In the genomic region with DNA sequence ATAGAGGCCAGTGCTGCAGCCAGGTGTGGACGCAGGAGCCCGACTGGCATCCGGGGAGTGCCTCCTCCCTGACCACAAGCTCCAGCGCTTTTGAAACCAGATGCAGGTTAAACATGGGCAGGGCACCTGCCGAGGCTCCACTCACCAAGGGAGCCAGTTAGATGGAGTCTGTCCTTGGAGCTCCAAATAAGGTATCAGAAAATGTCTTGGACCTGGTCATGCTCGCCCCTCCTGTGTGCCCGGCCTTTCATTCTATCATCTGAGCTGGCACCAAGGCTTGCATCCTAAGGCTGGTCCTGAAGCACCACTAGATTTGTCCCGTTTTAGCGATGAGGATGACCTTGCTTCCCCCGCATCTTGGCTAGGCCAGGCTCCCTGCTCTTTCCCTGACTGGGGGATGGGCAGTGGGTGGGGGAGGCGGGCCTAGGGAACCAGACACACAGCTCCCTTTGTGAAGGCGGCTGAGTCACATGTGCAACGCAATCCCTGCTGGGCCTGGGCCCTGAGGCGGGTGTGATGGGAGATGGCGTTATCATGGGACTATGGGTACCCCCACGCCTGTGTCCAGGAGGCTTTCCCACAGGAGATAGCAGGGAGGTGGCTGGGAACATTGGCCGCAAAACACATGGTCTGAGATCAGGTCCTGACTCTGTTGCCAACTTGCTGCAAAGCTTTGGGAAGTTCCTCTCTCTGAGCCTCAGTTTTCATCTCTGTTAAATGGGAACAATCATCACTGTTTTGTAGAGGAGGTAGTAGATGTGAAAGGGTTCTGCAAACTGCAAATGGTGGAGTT, we compare ENCODE assay signal across 10 cellular contexts. TPM values are rescaled to one million over a fixed set of nuclear protein-coding genes. Genes with fewer than 3 reads are reported as not detected.
DNase-seq lines count a peak whose midpoint lies in the region; ATAC-seq and TF ChIP-seq lines count a peak whose summit lies in the region.
"Had no signal": no experiment of that assay in that cellular context is flagged by ENCODE, and none has a peak within 500 bp of the region (broad histone marks: within the 10 kb centered on the region; RNA-seq: fewer than 3 reads in every experiment).

No MANE protein-coding gene starts in this region.

- H3K36me3 Mint-ChIP-seq in activated naive CD8-positive, alpha-beta T cell treated with anti-CD3 and anti-CD28 coated beads for 36 hours = no peaks in the 10 kb centered on the region

- no peak overlapping the region for H3K27ac Mint-ChIP-seq in activated naive CD8-positive, alpha-beta T cell treated with anti-CD3 and anti-CD28 coated beads for 36 hours
- H3K27ac Mint-ChIP-seq: T-helper 1 cell treated with Interleukin-12 subunit alpha and Interleukin-12 subunit beta and Interleukin-4 antibody, amounts not matched to agents 30 μg/mL and 1 μg/mL, for 36 hours had no signal

- peaks cover 3% of the 10 kb centered on the region for H3K4me1 Mint-ChIP-seq in activated naive CD8-positive, alpha-beta T cell treated with anti-CD3 and anti-CD28 coated beads for 36 hours

- intact Hi-C loops in Right ventricle myocardium superior (cut with DNase I) (no loop called here), heart right ventricle (cut with DNase I) (no loop called here), body of pancreas (cut with DNase I) (no loop called here), upper lobe of right lung (cut with DNase I) (no loop called here)

- ATAC-seq in Right ventricle myocardium superior (ENCODE audit: poor library complexity) (no peak), heart right ventricle (no peak), body of pancreas (peak; percentile 3), upper lobe of right lung (peak; percentile 37), HG02938 (IDR thresholded peaks at IDR 0.05; ENCODE audit: unreplicated experiment) (no peak)

- TF ChIP-seq CTCF in heart right ventricle (IDR thresholded peaks at IDR 0.05) (no peak), body of pancreas (IDR thresholded peaks at IDR 0.05) (no peak), upper lobe of right lung (IDR thresholded peaks at IDR 0.05) (no peak)

- H3K4me1 ChIP-seq in heart right ventricle = peaks cover 8 to 41% (median 19%) of the 10 kb centered on the region in 9 donors
- H3K4me1 ChIP-seq in body of pancreas = peaks cover 77% of the 10 kb centered on the region
- H3K4me1 ChIP-seq in upper lobe of right lung = peaks cover 17% of the 10 kb centered on the region

- DNase-seq in Right ventricle myocardium superior (peak; percentile 44), heart right ventricle (no peak), body of pancreas (peak; percentile 61 to 76 (median 68)), upper lobe of right lung (peak; percentile 70)
- DNase-seq in stimulated activated CD4-positive, alpha-beta T cell treated with anti-CD3 and anti-CD28 coated beads, Interleukin-4, amount 100 ng/mL, for 4 hours = no peak
- DNase-seq in activated naive CD8-positive, alpha-beta T cell treated with anti-CD3 and anti-CD28 coated beads for 36 hours = no peak

- H3K9me3 Mint-ChIP-seq in activated naive CD8-positive, alpha-beta T cell treated with anti-CD3 and anti-CD28 coated beads for 36 hours = no peaks in the 10 kb centered on the region
- H3K9me3 Mint-ChIP-seq: T-helper 1 cell treated with Interleukin-12 subunit alpha and Interleukin-12 subunit beta and Interleukin-4 antibody, amounts not matched to agents 30 μg/mL and 1 μg/mL, for 36 hours had no signal

- H3K9me3 ChIP-seq in heart right ventricle (no peaks in the 10 kb centered on the region), body of pancreas (no peaks in the 10 kb centered on the region), upper lobe of right lung (no peaks in the 10 kb centered on the region)

- H3K27me3 ChIP-seq in heart right ventricle (peaks cover 0 to 7% (median 0%) of the 10 kb centered on the region in 7 donors), body of pancreas (no peaks in the 10 kb centered on the region), layer of hippocampus (ENCODE audit: control insufficient read depth, insufficient read depth, low read length) (no peaks in the 10 kb centered on the region), upper lobe of right lung (no peaks in the 10 kb centered on the region)

- peak in 2 of 3 donors; percentile 26 to 27 for TF ChIP-seq POLR2A in body of pancreas (IDR thresholded peaks at IDR 0.05)

- peaks cover 5% of the 10 kb centered on the region for H3K27me3 Mint-ChIP-seq in activated naive CD8-positive, alpha-beta T cell treated with anti-CD3 and anti-CD28 coated beads for 36 hours

- H3K4me3 ChIP-seq in heart right ventricle (no peak overlapping the region), body of pancreas (no peak overlapping the region), upper lobe of right lung (no peak overlapping the region)

- H3K4me3 Mint-ChIP-seq in activated naive CD8-positive, alpha-beta T cell treated with anti-CD3 and anti-CD28 coated beads for 36 hours = no peak overlapping the region
- H3K4me3 Mint-ChIP-seq: T-helper 1 cell treated with Interleukin-12 subunit alpha and Interleukin-12 subunit beta and Interleukin-4 antibody, amounts not matched to agents 30 μg/mL and 1 μg/mL, for 36 hours had no signal

- 73 to 78% methylated on average over 17 of the region's 17 CpGs for WGBS in heart right ventricle, 2 donors
- WGBS in body of pancreas, 2 donors = 20 to 33% methylated on average over 2 to 17 of the region's 17 CpGs

- H3K27ac ChIP-seq in heart right ventricle (no peak overlapping the region), body of pancreas (peak overlapping the region; percentile 43 to 93 (median 80)), layer of hippocampus (ENCODE audit: low read depth, low read length) (peak overlapping the region; percentile 78), upper lobe of right lung (no peak overlapping the region)

- H3K36me3 ChIP-seq in heart right ventricle = no peaks in the 10 kb centered on the region
- H3K36me3 ChIP-seq in body of pancreas (replicated peaks in 1 of 2; ENCODE audit: insufficient read depth in 1 of 2, low read depth in 2 of 2) = no peaks in the 10 kb centered on the region
- H3K36me3 ChIP-seq in upper lobe of right lung = no peaks in the 10 kb centered on the region

RNA-seq across cellular contexts. Expression of a gene that starts 5.0 kb away (rescaled TPM):
- 23.0 TPM for total RNA-seq in Right ventricle myocardium superior
- total RNA-seq in heart right ventricle = 10 to 100 TPM; 11.1 to 46.3 (median 18.5) TPM
- 10 to 100 TPM; 19.2 to 27.7 TPM for polyA plus RNA-seq in heart right ventricle
- total RNA-seq in body of pancreas = 10 to 100 TPM; 53.7 to 61.6 TPM
- total RNA-seq in upper lobe of right lung = 66.9 TPM
- 1 to 10 TPM; 2.8 to 3.0 TPM for total RNA-seq in activated naive CD8-positive, alpha-beta T cell treated with anti-CD3 and anti-CD28 coated beads for 36 hours

RNA-seq across cellular contexts. Expression of a gene that starts 44.7 kb away (rescaled TPM):
- 0.48 TPM for total RNA-seq in Right ventricle myocardium superior
- total RNA-seq in heart right ventricle = 1 to 10 TPM in 2 of 10 donors, under 1 TPM in 6, not detected in 2; 0.29 to 2.4 (median 0.65) TPM
- polyA plus RNA-seq in heart right ventricle = under 1 TPM; 0.22 to 0.57 TPM
- 1 to 10 TPM; 2.0 to 6.0 TPM for total RNA-seq in body of pancreas
- 5.8 TPM for total RNA-seq in upper lobe of right lung
- total RNA-seq in activated naive CD8-positive, alpha-beta T cell treated with anti-CD3 and anti-CD28 coated beads for 36 hours = not detected
- polyA plus RNA-seq: AG04450 had no signal

Comparison
In these comparisons a context has a peak if more than half of its experiments do, and no peak if none do; other contexts are left out.
1. DNase-seq: peak in Right ventricle myocardium superior (single experiment), body of pancreas (4 of 4) and upper lobe of right lung (single experiment); none in heart right ventricle (0 of 2), stimulated activated CD4-positive, alpha-beta T cell treated with anti-CD3 and anti-CD28 coated beads, Interleukin-4, amount 100 ng/mL, for 4 hours (0 of 2) and activated naive CD8-positive, alpha-beta T cell treated with anti-CD3 and anti-CD28 coated beads for 36 hours (single experiment).
2. ATAC-seq: peak in body of pancreas (single experiment) and upper lobe of right lung (single experiment); none in Right ventricle myocardium superior (single experiment), heart right ventricle (0 of 8) and HG02938 (single experiment).
3. H3K27ac ChIP-seq: peak in body of pancreas (4 of 4) and layer of hippocampus (single experiment); none in heart right ventricle (0 of 10) and upper lobe of right lung (single experiment).